ENCODE assay signal across 1 cellular context in the genomic region with DNA sequence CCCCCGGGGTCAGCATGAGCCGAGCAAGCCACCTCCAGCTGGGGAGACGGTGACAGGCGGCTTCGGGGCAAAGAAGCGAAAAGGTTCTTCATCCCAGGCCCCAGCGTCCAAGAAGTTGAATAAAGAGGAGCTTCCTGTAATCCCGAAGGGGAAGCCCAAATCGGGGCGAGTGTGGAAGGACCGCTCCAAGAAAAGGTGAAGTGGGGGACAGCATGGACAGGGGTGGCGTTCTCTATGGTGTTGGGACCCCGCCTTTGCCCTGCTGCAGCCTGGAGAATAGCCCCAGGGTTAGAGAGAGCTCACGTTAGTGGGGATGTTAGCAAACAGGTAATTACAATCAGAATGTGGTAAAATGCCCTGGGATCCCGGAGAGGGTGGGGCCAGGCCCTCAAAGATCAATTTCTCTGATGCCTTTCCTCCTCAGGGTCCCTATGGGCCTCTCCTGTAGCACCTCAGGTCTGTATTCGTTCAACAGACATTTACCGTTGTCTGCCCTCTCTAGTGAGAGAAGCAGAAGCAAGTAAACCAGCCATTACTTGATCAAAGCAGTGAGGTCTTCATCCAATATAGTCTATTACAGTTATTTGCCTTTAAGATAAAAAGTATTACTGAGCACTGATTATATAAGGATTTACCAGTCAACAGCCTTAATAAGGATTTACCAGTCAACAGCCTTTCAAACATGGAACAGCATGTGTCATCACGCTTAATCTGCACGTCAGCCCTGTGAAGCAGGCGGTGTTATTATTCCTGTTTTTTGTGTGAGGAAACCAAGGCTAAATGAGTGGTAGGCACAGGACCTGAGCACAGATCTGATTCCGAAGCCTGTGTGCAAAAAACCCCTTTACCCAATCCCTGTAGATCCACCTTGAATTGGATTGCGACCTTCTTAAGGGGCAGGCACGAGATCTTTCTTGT.
TF ChIP-seq lines count a peak whose summit lies in the region.

No MANE protein-coding gene starts in this region.

TF ChIP-seq in WTC11, 78 proteins besides CTCF, POLR2A, EP300 and RAD21 (continued from another document):
- TF ChIP-seq, protein P1, sequence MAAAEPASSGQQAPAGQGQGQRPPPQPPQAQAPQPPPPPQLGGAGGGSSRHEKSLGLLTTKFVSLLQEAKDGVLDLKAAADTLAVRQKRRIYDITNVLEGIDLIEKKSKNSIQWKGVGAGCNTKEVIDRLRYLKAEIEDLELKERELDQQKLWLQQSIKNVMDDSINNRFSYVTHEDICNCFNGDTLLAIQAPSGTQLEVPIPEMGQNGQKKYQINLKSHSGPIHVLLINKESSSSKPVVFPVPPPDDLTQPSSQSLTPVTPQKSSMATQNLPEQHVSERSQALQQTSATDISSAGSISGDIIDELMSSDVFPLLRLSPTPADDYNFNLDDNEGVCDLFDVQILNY (CRISPR knock-in tag; IDR thresholded peaks at IDR 0.05), result no peak
- TF ChIP-seq SMAD4 (CRISPR knock-in tag; IDR thresholded peaks at IDR 0.05), result no peak
- TF ChIP-seq, protein P2, sequence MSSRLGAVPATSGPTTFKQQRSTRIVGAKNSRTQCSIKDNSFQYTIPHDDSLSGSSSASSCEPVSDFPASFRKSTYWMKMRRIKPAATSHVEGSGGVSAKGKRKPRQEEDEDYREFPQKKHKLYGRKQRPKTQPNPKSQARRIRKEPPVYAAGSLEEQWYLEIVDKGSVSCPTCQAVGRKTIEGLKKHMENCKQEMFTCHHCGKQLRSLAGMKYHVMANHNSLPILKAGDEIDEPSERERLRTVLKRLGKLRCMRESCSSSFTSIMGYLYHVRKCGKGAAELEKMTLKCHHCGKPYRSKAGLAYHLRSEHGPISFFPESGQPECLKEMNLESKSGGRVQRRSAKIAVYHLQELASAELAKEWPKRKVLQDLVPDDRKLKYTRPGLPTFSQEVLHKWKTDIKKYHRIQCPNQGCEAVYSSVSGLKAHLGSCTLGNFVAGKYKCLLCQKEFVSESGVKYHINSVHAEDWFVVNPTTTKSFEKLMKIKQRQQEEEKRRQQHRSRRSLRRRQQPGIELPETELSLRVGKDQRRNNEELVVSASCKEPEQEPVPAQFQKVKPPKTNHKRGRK (CRISPR knock-in tag; IDR thresholded peaks at IDR 0.05; ENCODE audit: borderline replicate concordance), result no peak
- TF ChIP-seq FOXP1 (CRISPR knock-in tag; IDR thresholded peaks at IDR 0.05; ENCODE audit: borderline replicate concordance), result no peak
- TF ChIP-seq GABPB1 (CRISPR knock-in tag; IDR thresholded peaks at IDR 0.05), result no peak
- no peak for TF ChIP-seq KAT7 (CRISPR knock-in tag; IDR thresholded peaks at IDR 0.05; ENCODE audit: borderline replicate concordance)
- TF ChIP-seq ZNF396 (CRISPR knock-in tag; IDR thresholded peaks at IDR 0.05; ENCODE audit: borderline replicate concordance), result no peak
- TF ChIP-seq GTF2I (CRISPR knock-in tag; conservative IDR thresholded peaks at IDR 0.05), result no peak
- TF ChIP-seq, protein P3, sequence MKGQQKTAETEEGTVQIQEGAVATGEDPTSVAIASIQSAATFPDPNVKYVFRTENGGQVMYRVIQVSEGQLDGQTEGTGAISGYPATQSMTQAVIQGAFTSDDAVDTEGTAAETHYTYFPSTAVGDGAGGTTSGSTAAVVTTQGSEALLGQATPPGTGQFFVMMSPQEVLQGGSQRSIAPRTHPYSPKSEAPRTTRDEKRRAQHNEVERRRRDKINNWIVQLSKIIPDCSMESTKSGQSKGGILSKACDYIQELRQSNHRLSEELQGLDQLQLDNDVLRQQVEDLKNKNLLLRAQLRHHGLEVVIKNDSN (CRISPR knock-in tag; IDR thresholded peaks at IDR 0.05), result no peak
- TF ChIP-seq RELA (CRISPR knock-in tag; IDR thresholded peaks at IDR 0.05; ENCODE audit: borderline replicate concordance), result no peak
- TF ChIP-seq, protein P4, sequence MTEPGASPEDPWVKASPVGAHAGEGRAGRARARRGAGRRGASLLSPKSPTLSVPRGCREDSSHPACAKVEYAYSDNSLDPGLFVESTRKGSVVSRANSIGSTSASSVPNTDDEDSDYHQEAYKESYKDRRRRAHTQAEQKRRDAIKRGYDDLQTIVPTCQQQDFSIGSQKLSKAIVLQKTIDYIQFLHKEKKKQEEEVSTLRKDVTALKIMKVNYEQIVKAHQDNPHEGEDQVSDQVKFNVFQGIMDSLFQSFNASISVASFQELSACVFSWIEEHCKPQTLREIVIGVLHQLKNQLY (CRISPR knock-in tag; IDR thresholded peaks at IDR 0.05), result no peak
- TF ChIP-seq, protein P5, sequence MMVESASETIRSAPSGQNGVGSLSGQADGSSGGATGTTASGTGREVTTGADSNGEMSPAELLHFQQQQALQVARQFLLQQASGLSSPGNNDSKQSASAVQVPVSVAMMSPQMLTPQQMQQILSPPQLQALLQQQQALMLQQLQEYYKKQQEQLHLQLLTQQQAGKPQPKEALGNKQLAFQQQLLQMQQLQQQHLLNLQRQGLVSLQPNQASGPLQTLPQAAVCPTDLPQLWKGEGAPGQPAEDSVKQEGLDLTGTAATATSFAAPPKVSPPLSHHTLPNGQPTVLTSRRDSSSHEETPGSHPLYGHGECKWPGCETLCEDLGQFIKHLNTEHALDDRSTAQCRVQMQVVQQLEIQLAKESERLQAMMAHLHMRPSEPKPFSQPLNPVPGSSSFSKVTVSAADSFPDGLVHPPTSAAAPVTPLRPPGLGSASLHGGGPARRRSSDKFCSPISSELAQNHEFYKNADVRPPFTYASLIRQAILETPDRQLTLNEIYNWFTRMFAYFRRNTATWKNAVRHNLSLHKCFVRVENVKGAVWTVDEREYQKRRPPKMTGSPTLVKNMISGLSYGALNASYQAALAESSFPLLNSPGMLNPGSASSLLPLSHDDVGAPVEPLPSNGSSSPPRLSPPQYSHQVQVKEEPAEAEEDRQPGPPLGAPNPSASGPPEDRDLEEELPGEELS (CRISPR knock-in tag; IDR thresholded peaks at IDR 0.05), result no peak
